20 cellular contexts compared by ENCODE assay signal in genomic region chr9:105932276-105932675, GRCh38.
"Had no signal": no experiment of that assay in that cellular context is flagged by ENCODE, and none has a peak within 500 bp of the region (broad histone marks: within the 10 kb centered on the region; RNA-seq: fewer than 3 reads in every experiment).

No MANE protein-coding gene starts in this region.

- H3K27me3 ChIP-seq: Peyer's patch had no signal

- H3K27ac ChIP-seq: KMS-11, Peyer's patch, RWPE1 had no signal

- FAIRE-seq: bronchial epithelial cell had no signal

- H3K4me2 ChIP-seq: KMS-11 had no signal

- H3K4me3 ChIP-seq: Peyer's patch had no signal

- H3K36me3 ChIP-seq: Peyer's patch had no signal

- DNase-seq: activated CD4-positive, alpha-beta T cell treated with anti-CD3 and anti-CD28 coated beads for 4 hours; activated CD8-positive, alpha-beta memory T cell treated with anti-CD3 and anti-CD28 coated beads, Interleukin-2, amount 50 U/mL, for 4 hours; activated CD8-positive, alpha-beta T cell treated with anti-CD3 and anti-CD28 coated beads for 36 hours; activated gamma-delta T cell treated with Interleukin-2 at 50 U/mL for 16 hours; activated naive CD4-positive, alpha-beta T cell treated with anti-CD3 and anti-CD28 coated beads, Interleukin-2, amount 10 ng/mL, durations not matched to agents 7 days and 5 days; activated naive CD8-positive, alpha-beta T cell treated with anti-CD3 and anti-CD28 coated beads for 36 hours; activated T-cell treated with anti-CD3 and anti-CD28 coated beads, Interleukin-2, amount 50 U/mL, for 72 hours; NCI-H1092; NCI-H1417; NCI-H1930; NCI-H2107; NCI-H2171 treated with DMSO at 0.1 percent for 48 hours; NCI-H226; NCI-H510A; NCI-H526 treated with DMSO at 0.1 percent for 48 hours; Peyer's patch; Right ventricle myocardium superior had no signal

- H3K4me1 ChIP-seq: Peyer's patch had no signal

- H3K9ac ChIP-seq: KMS-11 had no signal

- H3K9me3 ChIP-seq: Peyer's patch had no signal
